In genomic region chr2:47521666-47522285, GRCh38 we compare ENCODE assay signal across 8 cellular contexts. TPM values are rescaled to one million over a fixed set of nuclear protein-coding genes. Genes with fewer than 3 reads are reported as not detected.
DNase-seq lines count a peak whose midpoint lies in the region; ATAC-seq and TF ChIP-seq lines count a peak whose summit lies in the region.

No MANE protein-coding gene starts in this region.

- H3K4me3 Mint-ChIP-seq in activated naive CD4-positive, alpha-beta T cell treated with anti-CD3 and anti-CD28 coated beads, Interleukin-2, amount 10 ng/mL, durations not matched to agents 7 days and 5 days, result peak overlapping the region; percentile 83
- peak overlapping the region; percentile 91 for H3K4me3 Mint-ChIP-seq in T-helper 2 cell treated with Interferon-gamma antibody and Interleukin-4, amounts not matched to agents 5 μg/mL and 100 μg/mL, for 36 hours

- 16 to 22% methylated on average over 7 to 21 of the region's 22 CpGs for WGBS in tibial nerve, 2 donors

- peak overlapping the region in 3 of 4 donors; percentile 41 to 48 (median 47) for H3K4me3 ChIP-seq in tibial nerve

- peaks cover 25% of the 10 kb centered on the region for H3K4me1 Mint-ChIP-seq in activated naive CD4-positive, alpha-beta T cell treated with anti-CD3 and anti-CD28 coated beads, Interleukin-2, amount 10 ng/mL, durations not matched to agents 7 days and 5 days
- H3K4me1 Mint-ChIP-seq in T-helper 2 cell treated with Interferon-gamma antibody and Interleukin-4, amounts not matched to agents 5 μg/mL and 100 μg/mL, for 36 hours (ENCODE audit: low read depth), result peaks cover 18% of the 10 kb centered on the region

- peak overlapping the region; percentile 89 for H3K27ac Mint-ChIP-seq in activated naive CD4-positive, alpha-beta T cell treated with anti-CD3 and anti-CD28 coated beads, Interleukin-2, amount 10 ng/mL, durations not matched to agents 7 days and 5 days
- peak overlapping the region; percentile 55 for H3K27ac Mint-ChIP-seq in T-helper 2 cell treated with Interferon-gamma antibody and Interleukin-4, amounts not matched to agents 5 μg/mL and 100 μg/mL, for 36 hours

- H3K36me3 ChIP-seq in tibial nerve, result no peaks in the 10 kb centered on the region

- no peak for TF ChIP-seq EP300 in tibial nerve (IDR thresholded peaks at IDR 0.05)

- no peaks in the 10 kb centered on the region for H3K36me3 Mint-ChIP-seq in activated naive CD4-positive, alpha-beta T cell treated with anti-CD3 and anti-CD28 coated beads, Interleukin-2, amount 10 ng/mL, durations not matched to agents 7 days and 5 days
- H3K36me3 Mint-ChIP-seq in T-helper 2 cell treated with Interferon-gamma antibody and Interleukin-4, amounts not matched to agents 5 μg/mL and 100 μg/mL, for 36 hours (ENCODE audit: low read depth), result no peaks in the 10 kb centered on the region

- no peaks in the 10 kb centered on the region for H3K9me3 ChIP-seq in tibial nerve

- DNase-seq in activated naive CD4-positive, alpha-beta T cell treated with anti-CD3 and anti-CD28 coated beads, Interleukin-2, amount 10 ng/mL, durations not matched to agents 7 days and 5 days, result no peak
- no peak for DNase-seq in activated naive CD4-positive, alpha-beta T cell (lab: John Stamatoyannopoulos, UW)
- no peak for DNase-seq in T-helper 2 cell treated with Interferon-gamma antibody and Interleukin-4, amounts not matched to agents 5 μg/mL and 100 μg/mL, for 36 hours (ENCODE audit: low spot score)
- DNase-seq in germinal center (ENCODE audit: low spot score) (peak; percentile 41), tibial nerve (ENCODE audit: low spot score in 2 of 2) (no peak), foreskin keratinocyte (no peak)

- peaks cover 16% of the 10 kb centered on the region for H3K27me3 Mint-ChIP-seq in activated naive CD4-positive, alpha-beta T cell treated with anti-CD3 and anti-CD28 coated beads, Interleukin-2, amount 10 ng/mL, durations not matched to agents 7 days and 5 days
- H3K27me3 Mint-ChIP-seq in T-helper 2 cell treated with Interferon-gamma antibody and Interleukin-4, amounts not matched to agents 5 μg/mL and 100 μg/mL, for 36 hours (ENCODE audit: low read depth), result no peaks in the 10 kb centered on the region

- H3K27ac ChIP-seq in tibial nerve (peak overlapping the region in 2 of 4 donors; percentile 17 to 32), foreskin keratinocyte (no peak overlapping the region)

- CTCF ChIA-PET in activated naive CD4-positive, alpha-beta T cell treated with anti-CD3 and anti-CD28 coated beads, Interleukin-2, amount 10 ng/mL, durations not matched to agents 7 days and 5 days (lab: Charles Lee), result interaction anchor here (0.8 to 2.6 kb wide), 4 partner anchors 20 to 239 kb away, joined by 3 to 7 read pairs (median 3); partner anchors contain the start of gene MSH2

- H3K27me3 ChIP-seq in tibial nerve (no peaks in the 10 kb centered on the region), foreskin keratinocyte (peaks cover 45% of the 10 kb centered on the region)

- H3K9me3 Mint-ChIP-seq in activated naive CD4-positive, alpha-beta T cell treated with anti-CD3 and anti-CD28 coated beads, Interleukin-2, amount 10 ng/mL, durations not matched to agents 7 days and 5 days, result no peaks in the 10 kb centered on the region
- no peaks in the 10 kb centered on the region for H3K9me3 Mint-ChIP-seq in T-helper 2 cell treated with Interferon-gamma antibody and Interleukin-4, amounts not matched to agents 5 μg/mL and 100 μg/mL, for 36 hours

- ATAC-seq in foreskin keratinocyte (no peak), HG02610 (IDR thresholded peaks at IDR 0.05; ENCODE audit: unreplicated experiment) (no peak), HG02884 (IDR thresholded peaks at IDR 0.05; ENCODE audit: unreplicated experiment) (no peak)

- peaks cover 0 to 16% (median 3%) of the 10 kb centered on the region in 4 donors for H3K4me1 ChIP-seq in tibial nerve
- no peaks in the 10 kb centered on the region for H3K4me1 ChIP-seq in foreskin keratinocyte

- TF ChIP-seq POLR2A in tibial nerve (IDR thresholded peaks at IDR 0.05), result no peak

- no peak for TF ChIP-seq CTCF in tibial nerve (IDR thresholded peaks at IDR 0.05)
- TF ChIP-seq CTCF in foreskin keratinocyte (conservative IDR thresholded peaks at IDR 0.05), result no peak

RNA-seq across cellular contexts. Expression of gene KCNK12, which starts 49.0 kb away (rescaled TPM):
- 10 to 100 TPM; 20.7 to 56.1 (median 46.0) TPM for total RNA-seq in tibial nerve
- total RNA-seq in foreskin keratinocyte, result not detected in 2 replicates
- polyA plus RNA-seq in foreskin keratinocyte, result not detected in 2 replicates

Comparison
In these comparisons a context has a peak if more than half of its experiments do, and no peak if none do; other contexts are left out.
1. RNA of gene KCNK12, which starts 49.0 kb away (total RNA-seq): 20.7 to 56.1 TPM in tibial nerve; not detected in foreskin keratinocyte; every median in the first group is over 10 times any median in the second.